In genomic region chr7:93178213-93178612, GRCh38 we compare ENCODE assay signal across 10 cellular contexts. TPM values are rescaled to one million over a fixed set of nuclear protein-coding genes. Genes with fewer than 3 reads are reported as not detected.
A peak's percentile ranks its signal among the peaks of the same experiment; 100 is the strongest.
DNase-seq lines count a peak whose midpoint lies in the region; ATAC-seq, FAIRE-seq and TF ChIP-seq lines count a peak whose summit lies in the region.
"Had no signal": no experiment of that assay in that cellular context is flagged by ENCODE, and none has a peak within 500 bp of the region (broad histone marks: within the 10 kb centered on the region; RNA-seq: fewer than 3 reads in every experiment).

No MANE protein-coding gene starts in this region.

- H3K36me3 ChIP-seq in adipocyte (ENCODE audit: control insufficient read depth, insufficient read depth, low read length, severe bottlenecking) (no peaks in the 10 kb centered on the region), mesenchymal stem cell (ENCODE audit: control insufficient read depth in 1 of 2, insufficient read depth in 2 of 2, low read depth in 1 of 2, low read length in 2 of 2) (no peaks in the 10 kb centered on the region)

- H3K4me2 ChIP-seq in mesenchymal stem cell (ENCODE audit: low read length, poor library complexity, severe bottlenecking), result no peak overlapping the region

- no peak overlapping the region for H3K27ac Mint-ChIP-seq in effector memory CD8-positive, alpha-beta T cell
- H3K27ac Mint-ChIP-seq: stimulated activated naive CD8-positive, alpha-beta T cell treated with anti-CD3 and anti-CD28 coated beads, Interleukin-15, amount 100 ng/mL, for 72 hours had no signal

- DNase-seq in DMS53 treated with DMSO at 0.1 percent for 48 hours (lab: John Stamatoyannopoulos, UW; ENCODE audit: unreplicated experiment) (peak; percentile 69), NCI-H1417 (lab: John Stamatoyannopoulos, UW) (peak in 2 of 3 experiments; percentile 6 to 82), adipocyte (ENCODE audit: low read depth) (peak; percentile 46), mesenchymal stem cell (peak; percentile 4), UCSD-AML1 (lab: John Stamatoyannopoulos, UW; ENCODE audit: unreplicated experiment) (no peak), GM12892 (ENCODE audit: insufficient read length) (no peak)
- DNase-seq in effector CD8-positive, alpha-beta T cell (lab: John Stamatoyannopoulos, UW), result no peak
- DNase-seq in effector memory CD8-positive, alpha-beta T cell, result no peak
- DNase-seq: activated gamma-delta T cell; stimulated activated naive CD8-positive, alpha-beta T cell treated with anti-CD3 and anti-CD28 coated beads, Interleukin-15, amount 100 ng/mL, for 72 hours had no signal

- H4K8ac ChIP-seq in mesenchymal stem cell (ENCODE audit: low read length), result no peak overlapping the region

- H3K9ac ChIP-seq in adipocyte (ENCODE audit: low read length), result no peak overlapping the region
- H3K9ac ChIP-seq in mesenchymal stem cell (ENCODE audit: low read length), result no peak overlapping the region

- no peak overlapping the region for H2AFZ ChIP-seq in mesenchymal stem cell (ENCODE audit: low read depth, low read length)

- H3K27me3 ChIP-seq in adipocyte (replicated peaks; ENCODE audit: control insufficient read depth, insufficient read depth, low read length) (peaks cover 6% of the 10 kb centered on the region), mesenchymal stem cell (ENCODE audit: control insufficient read depth in 1 of 2, insufficient read depth in 1 of 2, low read length in 2 of 2) (peaks cover 22 to 24% of the 10 kb centered on the region in 2 experiments)

- H3K9me3 ChIP-seq in adipocyte (ENCODE audit: control insufficient read depth, low read length) (no peaks in the 10 kb centered on the region), mesenchymal stem cell (ENCODE audit: control insufficient read depth, low read length) (no peaks in the 10 kb centered on the region)

- H3K4me3 ChIP-seq in adipocyte (ENCODE audit: low read length), result no peak overlapping the region
- no peak overlapping the region for H3K4me3 ChIP-seq in mesenchymal stem cell (ENCODE audit: insufficient read depth in 1 of 2, low read depth in 1 of 2, low read length in 2 of 2)

- no peak for ATAC-seq in effector memory CD8-positive, alpha-beta T cell (replicated peaks)
- ATAC-seq: stimulated activated naive CD8-positive, alpha-beta T cell treated with anti-CD3 and anti-CD28 coated beads, Interleukin-15, amount 100 ng/mL, for 72 hours had no signal

- no peak for FAIRE-seq in GM12892 (lab: Jason Lieb, UNC)

- H2BK120ac ChIP-seq in mesenchymal stem cell (ENCODE audit: low read depth, low read length), result no peak overlapping the region

- H3K4me3 Mint-ChIP-seq in effector memory CD8-positive, alpha-beta T cell, result no peak overlapping the region
- H3K4me3 Mint-ChIP-seq: stimulated activated naive CD8-positive, alpha-beta T cell treated with anti-CD3 and anti-CD28 coated beads, Interleukin-15, amount 100 ng/mL, for 72 hours had no signal

- no peak overlapping the region for H2AK5ac ChIP-seq in mesenchymal stem cell (ENCODE audit: low read length, severe bottlenecking)

- H3K14ac ChIP-seq in mesenchymal stem cell (ENCODE audit: low read length in 2 of 2), result no peak overlapping the region

- WGBS in mesenchymal stem cell, result 0% methylated on average over 1 of the region's 3 CpGs

- no peak overlapping the region for H3K18ac ChIP-seq in mesenchymal stem cell (ENCODE audit: low read depth in 1 of 2, low read length in 2 of 2)

- H3K4me1 ChIP-seq in adipocyte (ENCODE audit: control insufficient read depth, insufficient read depth, low read length), result no peaks in the 10 kb centered on the region
- no peaks in the 10 kb centered on the region for H3K4me1 ChIP-seq in mesenchymal stem cell (ENCODE audit: control insufficient read depth, insufficient read depth, low read depth, low read length)

- no peak overlapping the region for H4K91ac ChIP-seq in mesenchymal stem cell (ENCODE audit: low read length)

- H2BK5ac ChIP-seq in mesenchymal stem cell (ENCODE audit: low read depth, low read length, poor library complexity, severe bottlenecking), result no peak overlapping the region

- H2BK12ac ChIP-seq in mesenchymal stem cell (ENCODE audit: low read length in 2 of 2), result no peak overlapping the region

- H3K27me3 Mint-ChIP-seq in effector memory CD8-positive, alpha-beta T cell, result peaks cover 11 to 32% of the 10 kb centered on the region in 2 donors

- H3K4me1 Mint-ChIP-seq in effector memory CD8-positive, alpha-beta T cell (ENCODE audit: low read depth in 2 of 2), result no peaks in the 10 kb centered on the region
- H3K4me1 Mint-ChIP-seq: stimulated activated naive CD8-positive, alpha-beta T cell treated with anti-CD3 and anti-CD28 coated beads, Interleukin-15, amount 100 ng/mL, for 72 hours had no signal

- no peaks in the 10 kb centered on the region for H3K79me1 ChIP-seq in mesenchymal stem cell (replicated peaks; ENCODE audit: low read length, poor library complexity, severe bottlenecking)

- no peak overlapping the region for H2BK15ac ChIP-seq in mesenchymal stem cell (ENCODE audit: low read depth, poor library complexity, severe bottlenecking)

- H3K27ac ChIP-seq in mesenchymal stem cell (ENCODE audit: low read length, poor library complexity, severe bottlenecking), result no peak overlapping the region

- no peak overlapping the region for H3K4ac ChIP-seq in mesenchymal stem cell (ENCODE audit: low read depth in 1 of 2, low read length in 2 of 2)

- no peaks in the 10 kb centered on the region for H3K36me3 Mint-ChIP-seq in effector memory CD8-positive, alpha-beta T cell (ENCODE audit: insufficient read depth)

- no peak for TF ChIP-seq POLR2A in GM12892 (IDR thresholded peaks at IDR 0.05; ENCODE audit: low read depth, low read length)

- no peak overlapping the region for H3K23ac ChIP-seq in mesenchymal stem cell (ENCODE audit: low read length in 2 of 2)

- no peaks in the 10 kb centered on the region for H3K9me3 Mint-ChIP-seq in effector memory CD8-positive, alpha-beta T cell

RNA-seq across cellular contexts. Expression of gene SAMD9L, which starts 30.0 kb away (rescaled TPM):
- polyA plus RNA-seq in mesenchymal stem cell (2013, experiment 1 of 2), result 7.0 TPM
- polyA plus RNA-seq in mesenchymal stem cell (2013, experiment 2 of 2), result 6.9 TPM
- 18.4 TPM for polyA plus RNA-seq in GM12892 (2012; ENCODE audit: missing spikeins)

RNA-seq across cellular contexts. Expression of gene HEPACAM2, which starts 48.1 kb away (rescaled TPM):
- polyA plus RNA-seq in mesenchymal stem cell (2013, experiment 1 of 2), result not detected
- not detected for polyA plus RNA-seq in mesenchymal stem cell (2013, experiment 2 of 2)
- polyA plus RNA-seq in GM12892 (2012; ENCODE audit: missing spikeins), result not detected

RNA-seq across cellular contexts. Expression of gene VPS50, which starts 54.0 kb away (rescaled TPM):
- polyA plus RNA-seq in mesenchymal stem cell (2013, experiment 1 of 2), result 8.1 TPM
- polyA plus RNA-seq in mesenchymal stem cell (2013, experiment 2 of 2), result 8.4 TPM
- 11.1 TPM for polyA plus RNA-seq in GM12892 (2012; ENCODE audit: missing spikeins)

Comparison
In these comparisons a context has a peak if more than half of its experiments do, and no peak if none do; other contexts are left out.
1. DNase-seq: peak in DMS53 treated with DMSO at 0.1 percent for 48 hours (single experiment), NCI-H1417 (2 of 3), adipocyte (single experiment) and mesenchymal stem cell (single experiment); none in effector CD8-positive, alpha-beta T cell (single experiment), UCSD-AML1 (single experiment), GM12892 (single experiment) and effector memory CD8-positive, alpha-beta T cell (0 of 3).